In genomic region chr6:30355281-30355680, GRCh38 we compare ENCODE assay signal across 26 cellular contexts. TPM values are rescaled to one million over a fixed set of nuclear protein-coding genes. Genes with fewer than 3 reads are reported as not detected.
A peak's percentile ranks its signal among the peaks of the same experiment; 100 is the strongest.
DNase-seq lines count a peak whose midpoint lies in the region; ATAC-seq and TF ChIP-seq lines count a peak whose summit lies in the region.
"Had no signal": no experiment of that assay in that cellular context is flagged by ENCODE, and none has a peak within 500 bp of the region (broad histone marks: within the 10 kb centered on the region; RNA-seq: fewer than 3 reads in every experiment).

No MANE protein-coding gene starts in this region.

- H3K27ac Mint-ChIP-seq in GM23338 (no peak overlapping the region), H9 (no peak overlapping the region), WTC11 (no peak overlapping the region; the same call in 1 of the 2 replicates), neural progenitor cell (no peak overlapping the region)
- H3K27ac Mint-ChIP-seq: CD14-positive monocyte; CD4-positive, alpha-beta memory T cell; CD4-positive, CD25-positive, alpha-beta regulatory T cell; CD8-positive, alpha-beta memory T cell had no signal

- H4K20me1 ChIP-seq in GM23338 (replicated peaks; ENCODE audit: insufficient read depth), result no peaks in the 10 kb centered on the region
- no peaks in the 10 kb centered on the region for H4K20me1 ChIP-seq in H9 (ENCODE audit: control insufficient read depth, insufficient read depth, insufficient read length)
- H4K20me1 ChIP-seq in neural progenitor cell (ENCODE audit: low read depth), result no peaks in the 10 kb centered on the region
- H4K20me1 ChIP-seq: BLaER1 had no signal

- H3K4me3 ChIP-seq in GM23338 (no peak overlapping the region), neural progenitor cell (no peak overlapping the region), body of pancreas (no peak overlapping the region)
- H3K4me3 ChIP-seq: BLaER1, GM12878 had no signal

- H3K56ac ChIP-seq in H9 (ENCODE audit: insufficient read length, low read depth, low read length), result no peak overlapping the region

- H2BK5ac ChIP-seq in H9 (ENCODE audit: insufficient read length, low read length), result no peak overlapping the region

- H3K36me3 ChIP-seq in GM23338 (ENCODE audit: insufficient read depth), result no peaks in the 10 kb centered on the region
- H3K36me3 ChIP-seq in neural progenitor cell, result no peaks in the 10 kb centered on the region
- H3K36me3 ChIP-seq in body of pancreas (replicated peaks in 1 of 2; ENCODE audit: insufficient read depth in 1 of 2, low read depth in 2 of 2), result no peaks in the 10 kb centered on the region
- H3K36me3 ChIP-seq: BE2C, BLaER1 had no signal

- H3K4me1 Mint-ChIP-seq in GM23338 (peaks cover 2% of the 10 kb centered on the region; the same call in 1 of the 3 replicates), H9 (peaks cover 8 to 9% of the 10 kb centered on the region in 2 experiments), WTC11 (peaks cover 8% of the 10 kb centered on the region; the same call in 1 of the 2 replicates), neural progenitor cell (peaks cover 3% of the 10 kb centered on the region)

- H2AFZ ChIP-seq in GM23338, result peak overlapping the region; percentile 3; the same call in 1 of the 2 replicates
- H2AFZ ChIP-seq in H9 (ENCODE audit: low read length), result peak overlapping the region; percentile 92
- peak overlapping the region; percentile 44 for H2AFZ ChIP-seq in neural progenitor cell (replicated peaks)

- H2BK120ac ChIP-seq in H9 (ENCODE audit: low read depth, low read length, poor library complexity, severe bottlenecking), result no peak overlapping the region

- no peak overlapping the region for H2BK20ac ChIP-seq in H9 (ENCODE audit: low read depth, low read length, poor library complexity, severe bottlenecking)

- H3K79me1 ChIP-seq in H9 (ENCODE audit: insufficient read depth, low read depth, low read length, poor library complexity, severe bottlenecking), result no peaks in the 10 kb centered on the region

- H3K36me3 Mint-ChIP-seq in GM23338 (ENCODE audit: low read depth), result no peaks in the 10 kb centered on the region
- H3K36me3 Mint-ChIP-seq in H9 (ENCODE audit: insufficient read depth in 1 of 3, low read depth in 3 of 3), result no peaks in the 10 kb centered on the region
- no peaks in the 10 kb centered on the region for H3K36me3 Mint-ChIP-seq in WTC11
- H3K36me3 Mint-ChIP-seq in neural progenitor cell, result no peaks in the 10 kb centered on the region
- H3K36me3 Mint-ChIP-seq: CD4-positive, alpha-beta memory T cell; CD4-positive, CD25-positive, alpha-beta regulatory T cell; CD8-positive, alpha-beta memory T cell had no signal

- H3K4me3 Mint-ChIP-seq in GM23338 (no peak overlapping the region), H9 (no peak overlapping the region), WTC11 (no peak overlapping the region), neural progenitor cell (no peak overlapping the region)
- H3K4me3 Mint-ChIP-seq: CD4-positive, alpha-beta memory T cell; CD4-positive, CD25-positive, alpha-beta regulatory T cell; CD8-positive, alpha-beta memory T cell had no signal

- no peaks in the 10 kb centered on the region; the same call in 1 of the 2 replicates for H3F3A ChIP-seq in GM23338 (replicated peaks; ENCODE audit: low read depth)
- no peaks in the 10 kb centered on the region for H3F3A ChIP-seq in neural progenitor cell (ENCODE audit: low read depth)

- H4K91ac ChIP-seq in H9 (ENCODE audit: insufficient read length, low read depth, low read length), result no peak overlapping the region

- H3K9ac ChIP-seq in H9 (ENCODE audit: extremely low read depth, insufficient read length, low read length) (no peak overlapping the region), neural progenitor cell (peak overlapping the region; percentile 46)
- H3K9ac ChIP-seq: BLaER1 had no signal

- H3K27ac ChIP-seq in GM23338 (ENCODE audit: low read depth), result no peak overlapping the region
- H3K27ac ChIP-seq in H9 (ENCODE audit: insufficient read length, low read depth, low read length), result no peak overlapping the region
- H3K27ac ChIP-seq in neural progenitor cell, result no peak overlapping the region
- no peak overlapping the region for H3K27ac ChIP-seq in body of pancreas
- H3K27ac ChIP-seq: BLaER1 had no signal

- no peak overlapping the region for H3K14ac ChIP-seq in H9 (ENCODE audit: insufficient read depth, low read length)

- no peak overlapping the region for H2BK15ac ChIP-seq in H9 (ENCODE audit: low read depth, low read length)

- TF ChIP-seq CTCF in GM23338 (conservative IDR thresholded peaks at IDR 0.05; ENCODE audit: low read depth in 2 of 2), result no peak
- TF ChIP-seq CTCF in H9 (conservative IDR thresholded peaks at IDR 0.05), result no peak
- no peak for TF ChIP-seq CTCF in WTC11 (IDR thresholded peaks at IDR 0.05)
- TF ChIP-seq CTCF in neural progenitor cell (IDR thresholded peaks at IDR 0.05), result no peak
- TF ChIP-seq CTCF in body of pancreas (IDR thresholded peaks at IDR 0.05), result no peak

- H3K4me1 ChIP-seq in GM23338 (ENCODE audit: insufficient read depth), result peaks cover 7% of the 10 kb centered on the region; the same call in 1 of the 2 replicates
- H3K4me1 ChIP-seq in H9 (ENCODE audit: insufficient read depth, low read length), result 0 out of 2 replicates have a peak, but pooled peaks cover 2% of the 10 kb centered on the region
- H3K4me1 ChIP-seq in neural progenitor cell, result no peaks in the 10 kb centered on the region
- no peaks in the 10 kb centered on the region for H3K4me1 ChIP-seq in body of pancreas
- H3K4me1 ChIP-seq: BE2C had no signal

- ATAC-seq in GM23338, result no peak
- peak; percentile 5; the same call in 1 of the 2 replicates for ATAC-seq in WTC11
- no peak for ATAC-seq in HG03457 (IDR thresholded peaks at IDR 0.05; ENCODE audit: unreplicated experiment)
- ATAC-seq in body of pancreas, result no peak
- ATAC-seq: GM12878 had no signal

- intact Hi-C loops in body of pancreas (cut with DNase I), result no loop called here

- no peak overlapping the region for H3K4me2 ChIP-seq in GM23338
- no peak overlapping the region for H3K4me2 ChIP-seq in H9 (ENCODE audit: insufficient read depth, insufficient read length, low read length)
- H3K4me2 ChIP-seq in neural progenitor cell, result no peak overlapping the region
- H3K4me2 ChIP-seq: BLaER1 had no signal

- H4K8ac ChIP-seq in H9 (replicated peaks; ENCODE audit: insufficient read length, low read depth, low read length), result no peak overlapping the region

- POLR2A ChIA-PET in WTC11 (lab: Charles Lee), result no interaction called here

- no peak overlapping the region for H3K23ac ChIP-seq in H9 (ENCODE audit: insufficient read length, low read depth, low read length)

- H3K27me3 ChIP-seq in GM23338 (ENCODE audit: insufficient read depth) (peaks cover 20% of the 10 kb centered on the region), H9 (ENCODE audit: insufficient read depth, low read length) (peaks cover 4% of the 10 kb centered on the region; the same call in 1 of the 2 replicates), neural progenitor cell (peaks cover 26% of the 10 kb centered on the region), body of pancreas (peaks cover 0 to 9% of the 10 kb centered on the region in 2 donors)

- no peaks in the 10 kb centered on the region for H3K9me2 ChIP-seq in GM23338 (ENCODE audit: insufficient read depth)

- no peak overlapping the region for H4K5ac ChIP-seq in H9 (ENCODE audit: insufficient read length, low read depth, low read length)

- no peak overlapping the region for H2AK5ac ChIP-seq in H9 (ENCODE audit: insufficient read length, low read length)

- H3K9me3 Mint-ChIP-seq in GM23338, result no peaks in the 10 kb centered on the region
- no peaks in the 10 kb centered on the region for H3K9me3 Mint-ChIP-seq in H9
- no peaks in the 10 kb centered on the region for H3K9me3 Mint-ChIP-seq in WTC11
- no peaks in the 10 kb centered on the region for H3K9me3 Mint-ChIP-seq in neural progenitor cell
- H3K9me3 Mint-ChIP-seq: CD4-positive, alpha-beta memory T cell; CD8-positive, alpha-beta memory T cell had no signal

- WGBS in H9 (ENCODE audit: extremely low coverage, insufficient read length, low lambda C conversion rate), result no CpG with 5 or more reads among the region's 4 CpGs
- WGBS in body of pancreas, 2 donors, result 47 to 68% methylated on average over 4 of the region's 4 CpGs

- H3K9me3 ChIP-seq in H9 (ENCODE audit: control insufficient read depth, low read depth, low read length) (no peaks in the 10 kb centered on the region), neural progenitor cell (ENCODE audit: low read depth) (no peaks in the 10 kb centered on the region), body of pancreas (no peaks in the 10 kb centered on the region)
- H3K9me3 ChIP-seq: BE2C, BLaER1 had no signal

- TF ChIP-seq POLR2A in body of pancreas (IDR thresholded peaks at IDR 0.05), result no peak

- H3T11ph ChIP-seq in H9 (ENCODE audit: low read length), result no peak overlapping the region

- DNase-seq in GM23338 (ENCODE audit: low spot score) (no peak), H9 (no peak), WTC11 (ENCODE audit: low spot score) (no peak), neural progenitor cell (ENCODE audit: low spot score) (no peak), body of pancreas (no peak), germinal center (ENCODE audit: low spot score) (no peak)
- DNase-seq in activated T-cell treated with anti-CD3 and anti-CD28 coated beads, Interleukin-2, amount 50 U/mL, for 1 hour, result no peak
- DNase-seq: 8988T; ACHN; BE2C; C1 segment of cervical spinal cord; CD4-positive, alpha-beta memory T cell; CD4-positive, CD25-positive, alpha-beta regulatory T cell; CD8-positive, alpha-beta memory T cell; COR-L47; DMS 273 treated with DMSO at 0.1 percent for 48 hours; DMS153; DMS53; DMS79; DND-41; EL; GDM1 had no signal

- no peak overlapping the region for H2BK12ac ChIP-seq in H9 (ENCODE audit: insufficient read length, low read depth, low read length)

- H3K79me2 ChIP-seq in GM23338 (replicated peaks; ENCODE audit: insufficient read depth), result no peaks in the 10 kb centered on the region
- no peaks in the 10 kb centered on the region for H3K79me2 ChIP-seq in H9 (ENCODE audit: insufficient read depth, low read length)
- no peaks in the 10 kb centered on the region for H3K79me2 ChIP-seq in neural progenitor cell (ENCODE audit: low read depth)

- H3K23me2 ChIP-seq in H9 (ENCODE audit: insufficient read length, low read depth, low read length, poor library complexity, severe bottlenecking), result peaks cover 7% of the 10 kb centered on the region

- H3K4ac ChIP-seq in H9 (ENCODE audit: low read depth, low read length), result no peak overlapping the region

- CTCF ChIA-PET in WTC11 (lab: Charles Lee), result interaction anchor here (0.9 to 2.4 kb wide), 3 partner anchors 42 to 186 kb away, joined by 3 to 22 read pairs (median 3); no protein-coding TSS in a partner anchor

- H3K27me3 Mint-ChIP-seq in GM23338 (ENCODE audit: insufficient read depth, low read depth, poor library complexity) (peaks cover 7% of the 10 kb centered on the region), H9 (ENCODE audit: low read depth) (peaks cover 32% of the 10 kb centered on the region), WTC11 (ENCODE audit: low read depth) (peaks cover 48% of the 10 kb centered on the region), neural progenitor cell (ENCODE audit: insufficient read depth, low read depth) (peaks cover 22% of the 10 kb centered on the region)

- no peak overlapping the region for H3K18ac ChIP-seq in H9 (ENCODE audit: insufficient read length, low read depth, low read length)

RNA-seq across cellular contexts. Expression of gene RPP21, which starts 10.3 kb away (rescaled TPM):
- 63.7 and 79.3 TPM in 2 replicates for total RNA-seq in GM23338 (2014; rRNA removed; shearing (Covaris generic))
- polyA plus RNA-seq in GM23338 (2016; fragmentation: Nextera tagmentation; extraction: Ambion mirVana), result 161 and 178 TPM in 2 replicates
- total RNA-seq in H9 (2021) (62.2 and 64.0 TPM in 2 replicates), WTC11 (2021) (64.1 to 75.5 TPM (median 72.8 TPM) in 3 replicates), neural progenitor cell (ENCODE audit: low replicate concordance) (38.0 and 89.6 TPM in 2 replicates), body of pancreas (10 to 100 TPM; 52.1 to 77.6 TPM)

RNA-seq across cellular contexts. Expression of gene TRIM39, which starts 28.6 kb away (rescaled TPM):
- total RNA-seq in GM23338 (2014; rRNA removed; shearing (Covaris generic)), result 14.6 and 19.2 TPM in 2 replicates
- polyA plus RNA-seq in GM23338 (2016; fragmentation: Nextera tagmentation; extraction: Ambion mirVana), result 5.4 and 5.9 TPM in 2 replicates
- 26.2 and 26.8 TPM in 2 replicates for total RNA-seq in H9 (2021)
- 22.7 to 24.9 TPM (median 24.0 TPM) in 3 replicates for total RNA-seq in WTC11 (2021)
- 11.0 and 21.2 TPM in 2 replicates for total RNA-seq in neural progenitor cell (ENCODE audit: low replicate concordance)
- total RNA-seq in body of pancreas, result 10 to 100 TPM in 1 of 2 donors, 1 to 10 TPM in 1; 7.5 to 15.8 TPM

Comparison
In these comparisons a context has a peak if more than half of its experiments do, and no peak if none do; other contexts are left out.
1. H2AFZ ChIP-seq: peak in every context shown above with its lines; median percentile 92 in H9; 44 in neural progenitor cell; 3 in GM23338.